Comparison of ENCODE assay signal across 16 cellular contexts in the genomic region with DNA sequence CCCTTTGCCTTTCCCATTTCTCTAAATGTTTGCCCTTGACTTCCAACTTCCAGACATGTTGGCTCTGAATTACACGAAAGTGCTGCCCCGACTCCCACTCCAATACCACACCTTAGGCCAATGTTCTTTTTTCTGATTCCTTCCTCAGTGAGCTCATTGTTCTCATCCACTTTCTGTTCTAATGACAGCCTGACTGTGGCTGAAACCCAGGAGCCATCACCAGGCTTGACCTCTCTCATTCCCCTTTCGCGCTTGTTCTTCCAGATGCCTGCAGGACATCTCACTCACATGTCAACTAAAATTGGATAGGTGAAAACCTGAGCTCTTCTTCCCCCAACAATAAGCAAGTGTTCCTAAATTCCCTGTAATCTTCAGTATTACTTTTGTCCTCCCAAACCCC. TPM values are rescaled to one million over a fixed set of nuclear protein-coding genes. Genes with fewer than 3 reads are reported as not detected.
DNase-seq lines count a peak whose midpoint lies in the region; ATAC-seq and TF ChIP-seq lines count a peak whose summit lies in the region.
"Had no signal": no experiment of that assay in that cellular context is flagged by ENCODE, and none has a peak within 500 bp of the region (broad histone marks: within the 10 kb centered on the region; RNA-seq: fewer than 3 reads in every experiment).

No MANE protein-coding gene starts in this region.

- peak overlapping the region; percentile 5 for H3K27ac Mint-ChIP-seq in type B pancreatic cell
- no peak overlapping the region for H3K27ac Mint-ChIP-seq in effector memory CD8-positive, alpha-beta T cell
- H3K27ac Mint-ChIP-seq: CD14-positive monocyte had no signal

- no peaks in the 10 kb centered on the region for H3K27me3 Mint-ChIP-seq in type B pancreatic cell
- H3K27me3 Mint-ChIP-seq in effector memory CD8-positive, alpha-beta T cell: no peaks in the 10 kb centered on the region

- no peak for TF ChIP-seq CTCF in type B pancreatic cell (conservative IDR thresholded peaks at IDR 0.05)

- H3K27me3 ChIP-seq in right cardiac atrium (ENCODE audit: control insufficient read depth, insufficient read depth): no peaks in the 10 kb centered on the region

- DNase-seq in Right ventricle myocardium inferior (ENCODE audit: missing footprints) (no peak), cardiac septum (ENCODE audit: low spot score) (no peak), right cardiac atrium (no peak), type B pancreatic cell (ENCODE audit: extremely low spot score, unreplicated experiment) (no peak), NCI-H1105 treated with DMSO at 0.1 percent for 48 hours (lab: John Stamatoyannopoulos, UW) (no peak)
- DNase-seq in effector memory CD8-positive, alpha-beta T cell: no peak
- DNase-seq: COR-L47, NCI-H1048, NCI-H1694 treated with DMSO at 0.1 percent for 48 hours, NCI-H345, NCI-H526 treated with DMSO at 0.1 percent for 48 hours, PC-3 had no signal

- H3K4me1 Mint-ChIP-seq in type B pancreatic cell (ENCODE audit: unreplicated experiment): peaks cover 32% of the 10 kb centered on the region
- peaks cover 4 to 5% of the 10 kb centered on the region in 2 donors for H3K4me1 Mint-ChIP-seq in effector memory CD8-positive, alpha-beta T cell (ENCODE audit: low read depth in 2 of 2)
- H3K4me1 Mint-ChIP-seq: CD14-positive monocyte had no signal

- H3K4me3 ChIP-seq in right cardiac atrium (ENCODE audit: low read length): no peak overlapping the region
- H3K4me3 ChIP-seq: GM12878 had no signal

- H3K9me3 ChIP-seq in right cardiac atrium (ENCODE audit: control insufficient read depth, low read length): no peaks in the 10 kb centered on the region

- H3K36me3 Mint-ChIP-seq in type B pancreatic cell: peaks cover 7% of the 10 kb centered on the region
- H3K36me3 Mint-ChIP-seq in effector memory CD8-positive, alpha-beta T cell (ENCODE audit: insufficient read depth): no peaks in the 10 kb centered on the region
- H3K36me3 Mint-ChIP-seq: CD14-positive monocyte had no signal

- peaks cover 11% of the 10 kb centered on the region for H3K9me3 Mint-ChIP-seq in type B pancreatic cell
- H3K9me3 Mint-ChIP-seq in effector memory CD8-positive, alpha-beta T cell: no peaks in the 10 kb centered on the region

- 68% methylated on average over 4 of the region's 4 CpGs for WGBS in right cardiac atrium

- no peak overlapping the region for H3K4me3 Mint-ChIP-seq in type B pancreatic cell
- H3K4me3 Mint-ChIP-seq in effector memory CD8-positive, alpha-beta T cell: no peak overlapping the region
- H3K4me3 Mint-ChIP-seq: CD14-positive monocyte had no signal

- intact Hi-C loops in Right ventricle myocardium inferior (cut with DNase I) (no loop called here), cardiac septum (cut with DNase I) (loop anchor here (10.0 kb wide), 1 partner anchor 145 kb away; no protein-coding TSS in a partner anchor), right cardiac atrium (cut with DNase I) (no loop called here)

- ATAC-seq in Right ventricle myocardium inferior (peak; percentile 39), right cardiac atrium (peak in 1 of 2 donors; percentile 25), GM21619 (IDR thresholded peaks at IDR 0.05; ENCODE audit: unreplicated experiment) (no peak)
- no peak for ATAC-seq in effector memory CD8-positive, alpha-beta T cell (replicated peaks)
- ATAC-seq: GM12878, PC-3 had no signal

- peak overlapping the region; percentile 6 for H3K27ac ChIP-seq in angular gyrus (ENCODE audit: low read depth, low read length)
- H3K27ac ChIP-seq in right cardiac atrium (ENCODE audit: low read length): peak overlapping the region; percentile 68

- peaks cover 9% of the 10 kb centered on the region for H3K4me1 ChIP-seq in right cardiac atrium (ENCODE audit: control insufficient read depth, insufficient read depth, low read length)

RNA-seq across cellular contexts. Expression of a gene that starts 40.4 kb away (rescaled TPM):
- 30.1 TPM for total RNA-seq in Right ventricle myocardium inferior
- 51.4 TPM for total RNA-seq in cardiac septum
- total RNA-seq in right cardiac atrium: 10 to 100 TPM; 36.5 to 45.7 (median 44.0) TPM
- polyA plus RNA-seq in right cardiac atrium: 9.6 TPM
- 62.8 and 63.4 TPM in 2 replicates for total RNA-seq in type B pancreatic cell (ENCODE audit: low replicate concordance)
- polyA plus RNA-seq: CD14-positive monocyte had no signal
